Comparison of ENCODE assay signal across 7 cellular contexts in genomic region chrX:120101057-120101456, GRCh38. TPM values are rescaled to one million over a fixed set of nuclear protein-coding genes. Genes with fewer than 3 reads are reported as not detected.
"Had no signal": no experiment of that assay in that cellular context is flagged by ENCODE, and none has a peak within 500 bp of the region (broad histone marks: within the 10 kb centered on the region; RNA-seq: fewer than 3 reads in every experiment).

No MANE protein-coding gene starts in this region.

RNA-seq across cellular contexts. Expression of gene RHOXF1, which starts 14.7 kb away (rescaled TPM):
- total RNA-seq: GM23248, H1, H4, H7, H9, HFFc6 had no signal
- polyA plus RNA-seq: GM23248, GM23338, H1 had no signal

RNA-seq across cellular contexts. Expression of gene RHOXF2B, which starts 23.6 kb away (rescaled TPM):
- total RNA-seq: GM23248, GM23338, H1, H4, H7, H9, HFFc6 had no signal
- polyA plus RNA-seq: GM23248, GM23338, H1 had no signal

RNA-seq across cellular contexts. Expression of gene RHOXF2, which starts 57.4 kb away (rescaled TPM):
- total RNA-seq: GM23248, GM23338, H1, H4, H7, H9, HFFc6 had no signal
- polyA plus RNA-seq: GM23248, H1 had no signal
